18 cellular contexts compared by ENCODE assay signal in the genomic region with DNA sequence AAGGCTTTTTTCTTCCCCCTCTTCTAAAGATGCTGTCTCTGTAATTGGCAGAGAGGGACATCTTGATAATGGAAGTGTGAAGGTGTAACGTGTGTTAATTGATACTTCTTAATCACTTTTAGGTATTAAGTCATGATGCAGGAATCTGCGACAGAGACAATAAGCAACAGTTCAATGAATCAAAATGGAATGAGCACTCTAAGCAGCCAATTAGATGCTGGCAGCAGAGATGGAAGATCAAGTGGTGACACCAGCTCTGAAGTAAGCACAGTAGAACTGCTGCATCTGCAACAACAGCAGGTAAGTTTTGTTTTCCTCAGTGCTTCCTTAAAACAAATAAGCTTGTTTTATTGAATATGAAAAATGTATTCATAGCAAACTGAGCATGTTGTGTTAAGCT. TPM values are rescaled to one million over a fixed set of nuclear protein-coding genes. Genes with fewer than 3 reads are reported as not detected.
"Had no signal": no experiment of that assay in that cellular context is flagged by ENCODE, and none has a peak within 500 bp of the region (broad histone marks: within the 10 kb centered on the region; RNA-seq: fewer than 3 reads in every experiment).

No MANE protein-coding gene starts in this region.

- H3K4me1 ChIP-seq: heart left ventricle, right atrium auricular region had no signal

- H3K36me3 Mint-ChIP-seq: naive thymus-derived CD4-positive, alpha-beta T cell; stimulated activated naive B cell treated with anti-CD40 and anti-IgM and Interleukin-4, amounts not matched to agents 10 μg/mL and 1 μg/mL and 100 μg/mL, for 72 hours had no signal

- DNase-seq: effector CD4-positive, alpha-beta T cell; foreskin melanocyte; heart left ventricle; hippocampal formation; mammary epithelial cell; naive thymus-derived CD4-positive, alpha-beta T cell; sigmoid colon; stimulated activated CD4-positive, alpha-beta T cell treated with anti-CD3 and anti-CD28 coated beads, Interleukin-2, amount 100 ng/mL, for 24 hours; stimulated activated CD4-positive, alpha-beta T cell treated with anti-CD3 and anti-CD28 coated beads, Interleukin-4, amount 100 ng/mL, for 4 hours; stimulated activated naive B cell treated with anti-CD40 and anti-IgM and Interleukin-4, amounts not matched to agents 10 μg/mL and 1 μg/mL and 100 μg/mL, for 72 hours; stimulated activated naive CD8-positive, alpha-beta T cell treated with anti-CD3 and anti-CD28 coated beads, Interleukin-15, amount 100 ng/mL, for 72 hours; transverse colon had no signal

- H3K27ac ChIP-seq: coronary artery, heart left ventricle, neutrophil, right atrium auricular region, sigmoid colon, skin epidermis, thoracic aorta, transverse colon had no signal

- H3K4me3 Mint-ChIP-seq: naive thymus-derived CD4-positive, alpha-beta T cell; stimulated activated naive B cell treated with anti-CD40 and anti-IgM and Interleukin-4, amounts not matched to agents 10 μg/mL and 1 μg/mL and 100 μg/mL, for 72 hours; stimulated activated naive CD8-positive, alpha-beta T cell treated with anti-CD3 and anti-CD28 coated beads, Interleukin-15, amount 100 ng/mL, for 72 hours had no signal

- H3K4me1 Mint-ChIP-seq: naive thymus-derived CD4-positive, alpha-beta T cell; stimulated activated naive B cell treated with anti-CD40 and anti-IgM and Interleukin-4, amounts not matched to agents 10 μg/mL and 1 μg/mL and 100 μg/mL, for 72 hours; stimulated activated naive CD8-positive, alpha-beta T cell treated with anti-CD3 and anti-CD28 coated beads, Interleukin-15, amount 100 ng/mL, for 72 hours had no signal

- H3K4me3 ChIP-seq: coronary artery, heart left ventricle, right atrium auricular region, sigmoid colon, skin epidermis, thoracic aorta, transverse colon had no signal

- H3K27me3 Mint-ChIP-seq: stimulated activated naive B cell treated with anti-CD40 and anti-IgM and Interleukin-4, amounts not matched to agents 10 μg/mL and 1 μg/mL and 100 μg/mL, for 72 hours; stimulated activated naive CD8-positive, alpha-beta T cell treated with anti-CD3 and anti-CD28 coated beads, Interleukin-15, amount 100 ng/mL, for 72 hours had no signal

- H3K36me3 ChIP-seq: heart left ventricle, neutrophil, right atrium auricular region, sigmoid colon, thoracic aorta, transverse colon had no signal

- H3K27ac Mint-ChIP-seq: naive thymus-derived CD4-positive, alpha-beta T cell; stimulated activated naive B cell treated with anti-CD40 and anti-IgM and Interleukin-4, amounts not matched to agents 10 μg/mL and 1 μg/mL and 100 μg/mL, for 72 hours had no signal

- H3K9me3 ChIP-seq: heart left ventricle, neutrophil, right atrium auricular region, sigmoid colon, thoracic aorta, transverse colon had no signal

- H3K9me3 Mint-ChIP-seq: naive thymus-derived CD4-positive, alpha-beta T cell; stimulated activated naive B cell treated with anti-CD40 and anti-IgM and Interleukin-4, amounts not matched to agents 10 μg/mL and 1 μg/mL and 100 μg/mL, for 72 hours; stimulated activated naive CD8-positive, alpha-beta T cell treated with anti-CD3 and anti-CD28 coated beads, Interleukin-15, amount 100 ng/mL, for 72 hours had no signal

RNA-seq across cellular contexts. Expression of gene FOXP2, which starts 11.8 kb away (rescaled TPM):
- total RNA-seq: mononuclear cell; naive thymus-derived CD4-positive, alpha-beta T cell had no signal
